8 cellular contexts compared by ENCODE assay signal in genomic region chr3:177197041-177197933, GRCh38. TPM values are rescaled to one million over a fixed set of nuclear protein-coding genes. Genes with fewer than 3 reads are reported as not detected.
DNase-seq lines count a peak whose midpoint lies in the region; ATAC-seq and TF ChIP-seq lines count a peak whose summit lies in the region.

Gene TBL1XR1, minus strand, starts transcription at chr3:177197482. Its CDS starts 132,505 bp downstream, at chr3:177064977.

- intact Hi-C loops in activated CD4-positive, alpha-beta T cell treated with anti-CD3 and anti-CD28 coated beads for 36 hours (cut with DNase I, micrococcal nuclease): loop anchor here (1.0 to 5.0 kb wide), 6 partner anchors 75 to 1950 kb away; partner anchors contain the start of gene PIK3CA (in 1 of the 2)

- no peak for TF ChIP-seq CTCF in AG10803 (conservative IDR thresholded peaks at IDR 0.05; ENCODE audit: low read length)
- TF ChIP-seq CTCF in chondrocyte (IDR thresholded peaks at IDR 0.05): no peak
- TF ChIP-seq CTCF in kidney epithelial cell (IDR thresholded peaks at IDR 0.05; ENCODE audit: insufficient read depth, low read length, poor library complexity, severe bottlenecking): no peak

- no peaks in the 10 kb centered on the region for H3K36me3 ChIP-seq in kidney epithelial cell (ENCODE audit: control insufficient read depth, insufficient read depth, low read length)

- no peaks in the 10 kb centered on the region for H3K27me3 Mint-ChIP-seq in activated CD4-positive, alpha-beta T cell treated with anti-CD3 and anti-CD28 coated beads for 36 hours
- H3K27me3 Mint-ChIP-seq in chondrocyte (ENCODE audit: low read depth): no peaks in the 10 kb centered on the region

- H3K4me1 Mint-ChIP-seq in activated CD4-positive, alpha-beta T cell treated with anti-CD3 and anti-CD28 coated beads for 36 hours: peaks cover 65% of the 10 kb centered on the region
- peaks cover 54% of the 10 kb centered on the region for H3K4me1 Mint-ChIP-seq in chondrocyte (ENCODE audit: low read depth)

- no peaks in the 10 kb centered on the region for H3K27me3 ChIP-seq in kidney epithelial cell (ENCODE audit: control insufficient read depth, insufficient read depth, low read length)

- H3K4me3 Mint-ChIP-seq in activated CD4-positive, alpha-beta T cell treated with anti-CD3 and anti-CD28 coated beads for 36 hours: peak within 1 kb of the TSS; percentile 88
- peak within 1 kb of the TSS; percentile 97 for H3K4me3 Mint-ChIP-seq in chondrocyte (ENCODE audit: unreplicated experiment)

- ATAC-seq in GM19043 (IDR thresholded peaks at IDR 0.05; ENCODE audit: low read depth, unreplicated experiment) (peak; percentile 37), HG03378 (IDR thresholded peaks at IDR 0.05; ENCODE audit: unreplicated experiment) (peak; percentile 38)
- ATAC-seq in activated CD4-positive, alpha-beta T cell treated with anti-CD3 and anti-CD28 coated beads for 36 hours: peak; percentile 34

- CTCF ChIA-PET in activated CD4-positive, alpha-beta T cell treated with anti-CD3 and anti-CD28 coated beads for 36 hours (lab: Charles Lee): interaction anchor here (2.7 kb wide), 2 partner anchors 160 to 163 kb away, joined by 11 read pairs; no protein-coding TSS in a partner anchor

- peaks cover 28% of the 10 kb centered on the region for H3K36me3 Mint-ChIP-seq in activated CD4-positive, alpha-beta T cell treated with anti-CD3 and anti-CD28 coated beads for 36 hours (ENCODE audit: low read depth)
- H3K36me3 Mint-ChIP-seq in chondrocyte (ENCODE audit: low read depth): peaks cover 3% of the 10 kb centered on the region

- H3K4me3 ChIP-seq in AG10803 (ENCODE audit: low read length) (peak within 1 kb of the TSS; percentile 90), kidney epithelial cell (ENCODE audit: low read depth, low read length) (peak within 1 kb of the TSS; percentile 78)

- H3K9me3 Mint-ChIP-seq in activated CD4-positive, alpha-beta T cell treated with anti-CD3 and anti-CD28 coated beads for 36 hours (ENCODE audit: low read depth): no peaks in the 10 kb centered on the region
- H3K9me3 Mint-ChIP-seq in chondrocyte (ENCODE audit: low read depth): no peaks in the 10 kb centered on the region

- H3K27ac Mint-ChIP-seq in activated CD4-positive, alpha-beta T cell treated with anti-CD3 and anti-CD28 coated beads for 36 hours: peak within 1 kb of the TSS; percentile 99
- peak within 1 kb of the TSS; percentile 96 for H3K27ac Mint-ChIP-seq in chondrocyte (ENCODE audit: unreplicated experiment)

- POLR2A ChIA-PET in activated CD4-positive, alpha-beta T cell treated with anti-CD3 and anti-CD28 coated beads for 36 hours (lab: Charles Lee): interaction anchor here (0.5 to 1.4 kb wide), 5 partner anchors 51 to 230 kb away, joined by 3 to 15 read pairs (median 4); no protein-coding TSS in a partner anchor

- DNase-seq in AG10803 (ENCODE audit: low read depth) (peak; percentile 93), NCI-H510A (lab: John Stamatoyannopoulos, UW) (peak; percentile 90), chondrocyte (ENCODE audit: low spot score) (peak; percentile 93), kidney epithelial cell (ENCODE audit: low read depth) (peak; percentile 77)
- DNase-seq in activated CD4-positive, alpha-beta T cell treated with anti-CD3 and anti-CD28 coated beads for 36 hours: peak; percentile 91
- DNase-seq in stimulated activated CD4-positive, alpha-beta T cell treated with anti-CD3 and anti-CD28 coated beads, Interleukin-15, amount 100 ng/mL, for 24 hours: peak; percentile 81

RNA-seq across cellular contexts. Expression of gene TBL1XR1, which starts in this region (rescaled TPM):
- total RNA-seq in activated CD4-positive, alpha-beta T cell treated with anti-CD3 and anti-CD28 coated beads for 36 hours: 100 to 1,000 TPM; 164 to 226 TPM
- total RNA-seq in chondrocyte: 225 to 372 TPM (median 357 TPM) in 3 replicates
- total RNA-seq in kidney epithelial cell: 81.4 and 90.1 TPM in 2 replicates

Comparison
In these comparisons a context has a peak if more than half of its experiments do, and no peak if none do; other contexts are left out.
1. Peak in every context shown above with its lines: DNase-seq, ATAC-seq and H3K4me3 ChIP-seq.